16 cellular contexts compared by ENCODE assay signal in the genomic region with DNA sequence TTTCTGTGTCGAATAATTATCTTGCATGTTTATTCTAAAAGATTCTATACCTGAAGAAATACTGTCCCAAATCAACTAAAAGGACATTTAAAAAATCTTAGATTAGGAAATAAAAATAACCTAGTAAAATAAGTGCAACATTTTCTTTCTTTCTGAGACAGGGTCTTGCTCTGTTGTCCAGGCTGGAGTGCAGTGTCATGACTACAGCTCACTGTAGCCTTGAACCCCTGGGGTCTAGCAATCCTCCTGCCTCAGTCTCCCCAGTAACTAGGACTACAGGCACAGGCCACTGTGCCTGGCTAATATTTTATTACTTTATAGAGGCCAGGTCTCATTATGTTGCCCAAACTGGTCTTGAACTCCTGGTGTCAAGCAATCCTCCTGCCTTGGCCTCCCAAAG. TPM values are rescaled to one million over a fixed set of nuclear protein-coding genes. Genes with fewer than 3 reads are reported as not detected.
DNase-seq lines count a peak whose midpoint lies in the region; ATAC-seq, FAIRE-seq and TF ChIP-seq lines count a peak whose summit lies in the region.
"Had no signal": no experiment of that assay in that cellular context is flagged by ENCODE, and none has a peak within 500 bp of the region (broad histone marks: within the 10 kb centered on the region; RNA-seq: fewer than 3 reads in every experiment).

No MANE protein-coding gene starts in this region.

- intact Hi-C loops in left ventricle myocardium inferior (cut with micrococcal nuclease), result no loop called here
- intact Hi-C loops in left cardiac atrium (cut with DNase I), result no loop called here
- intact Hi-C loops in K562 (cut with micrococcal nuclease), result no loop called here
- intact Hi-C loops in endothelial cell of umbilical vein (cut with micrococcal nuclease), result no loop called here
- intact Hi-C loops in naive thymus-derived CD4-positive, alpha-beta T cell (cut with micrococcal nuclease), result no loop called here

- H3K4me3 Mint-ChIP-seq in nephron, result no peak overlapping the region
- H3K4me3 Mint-ChIP-seq in naive thymus-derived CD4-positive, alpha-beta T cell, result no peak overlapping the region
- H3K4me3 Mint-ChIP-seq: B cell; CD8-positive, alpha-beta T cell had no signal

- H3K9me3 Mint-ChIP-seq in nephron, result no peaks in the 10 kb centered on the region
- H3K9me3 Mint-ChIP-seq in naive thymus-derived CD4-positive, alpha-beta T cell, result peaks cover 0 to 19% (median 8%) of the 10 kb centered on the region in 11 donors

- FAIRE-seq in K562 (lab: Jason Lieb, UNC) (no peak), endothelial cell of umbilical vein (lab: Jason Lieb, UNC) (no peak)
- FAIRE-seq: H54 had no signal

- ATAC-seq in left cardiac atrium (no peak), K562 (no peak), GM21367 (IDR thresholded peaks at IDR 0.05; ENCODE audit: unreplicated experiment) (no peak)
- no peak for ATAC-seq in naive thymus-derived CD4-positive, alpha-beta T cell
- ATAC-seq: CD8-positive, alpha-beta T cell had no signal

- peak overlapping the region; percentile 65 for H3K27ac ChIP-seq in left ventricle myocardium inferior (replicated peaks)
- H3K27ac ChIP-seq in K562 (ENCODE audit: extremely low read depth, low read depth, low read length), result no peak overlapping the region
- H3K27ac ChIP-seq in endothelial cell of umbilical vein (ENCODE audit: insufficient read depth, low read depth, low read length), result no peak overlapping the region
- no peak overlapping the region for H3K27ac ChIP-seq in naive thymus-derived CD4-positive, alpha-beta T cell (ENCODE audit: low read depth, low read length)
- H3K27ac ChIP-seq: BLaER1 treated with 17β-estradiol and CSF1 and Interleukin-3, amounts not matched to agents 10 nM and 100 nM; GM23248 had no signal

- BruUV-seq in K562 (replicated peaks; lab: Mats Ljungman, UMichigan) (no TSS peak), endothelial cell of umbilical vein (replicated peaks; lab: Mats Ljungman, UMichigan) (no TSS peak)

- no peaks in the 10 kb centered on the region for H3K27me3 ChIP-seq in left ventricle myocardium inferior (ENCODE audit: low read depth)
- H3K27me3 ChIP-seq in K562 (ENCODE audit: control insufficient read depth in 2 of 2, insufficient read depth in 2 of 2, low read length in 2 of 2), result no peaks in the 10 kb centered on the region
- no peaks in the 10 kb centered on the region for H3K27me3 ChIP-seq in endothelial cell of umbilical vein (ENCODE audit: control insufficient read depth in 2 of 2, insufficient read depth in 2 of 2, low read length in 2 of 2)
- H3K27me3 ChIP-seq in naive thymus-derived CD4-positive, alpha-beta T cell (ENCODE audit: control insufficient read depth in 2 of 2, insufficient read depth in 2 of 2, low read length in 2 of 2), result no peaks in the 10 kb centered on the region
- H3K27me3 ChIP-seq: BLaER1 treated with 17β-estradiol and CSF1 and Interleukin-3, amounts not matched to agents 10 nM and 100 nM had no signal

- H3K79me2 ChIP-seq in K562 (ENCODE audit: control insufficient read depth, insufficient read depth, low read length), result no peaks in the 10 kb centered on the region
- H3K79me2 ChIP-seq in endothelial cell of umbilical vein (ENCODE audit: control insufficient read depth, insufficient read depth, low read length), result no peaks in the 10 kb centered on the region

- TF ChIP-seq POLR2A in K562 (conservative IDR thresholded peaks at IDR 0.05) (no peak), endothelial cell of umbilical vein (IDR thresholded peaks at IDR 0.05; ENCODE audit: low read depth, low read length) (no peak)

- TF ChIP-seq CTCF in left ventricle myocardium inferior (IDR thresholded peaks at IDR 0.05; ENCODE audit: borderline replicate concordance) (no peak), K562 (IDR thresholded peaks at IDR 0.05 in 2 of 3, conservative IDR thresholded peaks at IDR 0.05 in 1 of 3; ENCODE audit: insufficient read depth in 2 of 3, low read depth in 1 of 3, low read length in 3 of 3) (no peak), endothelial cell of umbilical vein (IDR thresholded peaks at IDR 0.05; ENCODE audit: extremely low read depth in 1 of 2, insufficient read depth in 1 of 2, low read depth in 1 of 2, low read length in 2 of 2) (no peak), nephron (IDR thresholded peaks at IDR 0.05; ENCODE audit: unreplicated experiment in 3 of 3) (no peak)

- H3K36me3 ChIP-seq in left ventricle myocardium inferior (peaks cover 49% of the 10 kb centered on the region), K562 (ENCODE audit: control insufficient read depth, insufficient read depth, low read length) (peaks cover 67% of the 10 kb centered on the region), endothelial cell of umbilical vein (ENCODE audit: control insufficient read depth in 2 of 2, extremely low read depth in 1 of 2, insufficient read depth in 2 of 2, low read length in 2 of 2) (peaks cover 4 to 5% of the 10 kb centered on the region in 2 experiments)
- peaks cover 9 to 51% (median 15%) of the 10 kb centered on the region in 3 experiments for H3K36me3 ChIP-seq in naive thymus-derived CD4-positive, alpha-beta T cell (ENCODE audit: control insufficient read depth in 2 of 3, insufficient read depth in 3 of 3, low read length in 3 of 3)

- dilution Hi-C loops in endothelial cell of umbilical vein (cut with MboI; ENCODE audit: extremely low pct_ligation_motif_present, low sequenced_read_pairs), result no loop called here

- DNase-seq in left ventricle myocardium inferior (no peak), left cardiac atrium (no peak), K562 (ENCODE audit: extremely low read depth in 1 of 4, low spot score in 3 of 4) (no peak), endothelial cell of umbilical vein (ENCODE audit: low read depth, low spot score) (no peak)
- DNase-seq in naive thymus-derived CD4-positive, alpha-beta T cell, result no peak
- DNase-seq: Calu3; CD8-positive, alpha-beta T cell; DMS79 treated with DMSO at 0.1 percent for 48 hours; GF-D8; GM23248; HCEC 1CT had no signal

- H3K9me3 ChIP-seq in left ventricle myocardium inferior (replicated peaks) (no peaks in the 10 kb centered on the region), K562 (replicated peaks; ENCODE audit: control insufficient read depth, insufficient read depth, low read depth, low read length) (no peaks in the 10 kb centered on the region), endothelial cell of umbilical vein (replicated peaks; ENCODE audit: control insufficient read depth, insufficient read depth, low read length) (no peaks in the 10 kb centered on the region)
- H3K9me3 ChIP-seq in naive thymus-derived CD4-positive, alpha-beta T cell (ENCODE audit: control insufficient read depth in 2 of 3, low read length in 3 of 3), result peaks cover 0 to 9% (median 0%) of the 10 kb centered on the region in 3 experiments

- H3K27ac Mint-ChIP-seq in nephron, result peak overlapping the region in 2 of 3 experiments; percentile 86 to 95
- H3K27ac Mint-ChIP-seq in naive thymus-derived CD4-positive, alpha-beta T cell, result no peak overlapping the region
- H3K27ac Mint-ChIP-seq: B cell; CD8-positive, alpha-beta T cell had no signal

- H3K9ac ChIP-seq in K562 (ENCODE audit: insufficient read depth in 1 of 2, low read depth in 2 of 2, low read length in 2 of 2) (no peak overlapping the region), endothelial cell of umbilical vein (replicated peaks; ENCODE audit: extremely low read depth, insufficient read depth, low read length) (no peak overlapping the region)
- H3K9ac ChIP-seq: BLaER1 treated with 17β-estradiol and CSF1 and Interleukin-3, amounts not matched to agents 10 nM and 100 nM; GM23248 had no signal

- H4K20me1 ChIP-seq in K562 (replicated peaks; ENCODE audit: control insufficient read depth, insufficient read depth, low read length) (no peaks in the 10 kb centered on the region), endothelial cell of umbilical vein (replicated peaks; ENCODE audit: control insufficient read depth, extremely low read depth, insufficient read depth, low read length) (no peaks in the 10 kb centered on the region)
- H4K20me1 ChIP-seq: BLaER1 treated with 17β-estradiol and CSF1 and Interleukin-3, amounts not matched to agents 10 nM and 100 nM had no signal

- H2AFZ ChIP-seq in K562 (ENCODE audit: low read depth, low read length) (no peak overlapping the region), endothelial cell of umbilical vein (ENCODE audit: low read depth, low read length) (no peak overlapping the region)
- H2AFZ ChIP-seq: GM23248 had no signal

- no peak for TF ChIP-seq RAD21 in K562 (CRISPR knock-in tag; conservative IDR thresholded peaks at IDR 0.05 in 1 of 2, IDR thresholded peaks at IDR 0.05 in 1 of 2)

- POLR2A ChIA-PET in K562 (lab: Yijun Ruan, JAX), result interaction anchor here (1.3 kb wide), 1 partner anchor 10 kb away, joined by 3 read pairs; no protein-coding TSS in a partner anchor
- POLR2A ChIA-PET in endothelial cell of umbilical vein (lab: Charles Lee), result no interaction called here
- POLR2A ChIA-PET in naive thymus-derived CD4-positive, alpha-beta T cell (lab: Charles Lee), result no interaction called here

- peaks cover 60% of the 10 kb centered on the region for H3K36me3 Mint-ChIP-seq in nephron (ENCODE audit: low read depth)
- peaks cover 6 to 69% (median 52%) of the 10 kb centered on the region in 5 donors for H3K36me3 Mint-ChIP-seq in naive thymus-derived CD4-positive, alpha-beta T cell

- TF ChIP-seq EP300 in K562 (IDR thresholded peaks at IDR 0.05; ENCODE audit: low read length), result no peak

- 100% methylated on average over 1 of the region's 1 CpG for WGBS in K562 (ENCODE audit: insufficient coverage, low coverage, missing lambda C conversion rate)

- in situ Hi-C loops in K562 (cut with MboI), result no loop called here

- no peak overlapping the region for H3K4me2 ChIP-seq in K562 (ENCODE audit: insufficient read depth, low read length)
- H3K4me2 ChIP-seq in endothelial cell of umbilical vein (ENCODE audit: insufficient read depth, low read length), result peak overlapping the region; percentile 18
- H3K4me2 ChIP-seq: BLaER1 treated with 17β-estradiol and CSF1 and Interleukin-3, amounts not matched to agents 10 nM and 100 nM had no signal

- H3K9me1 ChIP-seq in K562 (ENCODE audit: control insufficient read depth, insufficient read depth, low read length), result no peaks in the 10 kb centered on the region
- no peaks in the 10 kb centered on the region for H3K9me1 ChIP-seq in endothelial cell of umbilical vein (replicated peaks; ENCODE audit: control insufficient read depth, extremely low read depth, insufficient read depth, low read length)

- H3K27me3 Mint-ChIP-seq in nephron (ENCODE audit: low read depth), result no peaks in the 10 kb centered on the region
- no peaks in the 10 kb centered on the region for H3K27me3 Mint-ChIP-seq in naive thymus-derived CD4-positive, alpha-beta T cell
- H3K27me3 Mint-ChIP-seq: B cell had no signal

- H3K4me3 ChIP-seq in left ventricle myocardium inferior, result no peak overlapping the region
- H3K4me3 ChIP-seq in K562, result no peak overlapping the region
- H3K4me3 ChIP-seq in endothelial cell of umbilical vein (replicated peaks in 1 of 3; ENCODE audit: insufficient read depth in 1 of 3, low read depth in 1 of 3, low read length in 3 of 3), result no peak overlapping the region
- H3K4me3 ChIP-seq in naive thymus-derived CD4-positive, alpha-beta T cell (ENCODE audit: low read length), result no peak overlapping the region
- H3K4me3 ChIP-seq: BLaER1 treated with 17β-estradiol and CSF1 and Interleukin-3, amounts not matched to agents 10 nM and 100 nM; GM23248 had no signal

- peaks cover 20% of the 10 kb centered on the region for H3K4me1 ChIP-seq in left ventricle myocardium inferior
- H3K4me1 ChIP-seq in K562 (replicated peaks in 1 of 2; ENCODE audit: control insufficient read depth in 2 of 2, insufficient read depth in 2 of 2, low read length in 2 of 2), result no peaks in the 10 kb centered on the region
- no peaks in the 10 kb centered on the region for H3K4me1 ChIP-seq in endothelial cell of umbilical vein (ENCODE audit: control insufficient read depth, extremely low read depth, insufficient read depth, low read length)
- no peaks in the 10 kb centered on the region for H3K4me1 ChIP-seq in naive thymus-derived CD4-positive, alpha-beta T cell (ENCODE audit: control insufficient read depth in 2 of 2, insufficient read depth in 2 of 2, low read length in 2 of 2)

- CTCF ChIA-PET in K562 (lab: Yijun Ruan, JAX; ENCODE audit: low intra/inter-chr PET ratio), result no interaction called here
- CTCF ChIA-PET in endothelial cell of umbilical vein (lab: Charles Lee), result no interaction called here
- CTCF ChIA-PET in naive thymus-derived CD4-positive, alpha-beta T cell (lab: Charles Lee), result interaction anchor here (0.7 kb wide), 1 partner anchor 44 kb away, joined by 3 read pairs; no protein-coding TSS in a partner anchor

- peaks cover 4% of the 10 kb centered on the region for H3K4me1 Mint-ChIP-seq in nephron
- H3K4me1 Mint-ChIP-seq in naive thymus-derived CD4-positive, alpha-beta T cell, result peaks cover 0 to 7% (median 4%) of the 10 kb centered on the region in 7 donors

RNA-seq across cellular contexts. Expression of gene RARS2, which starts 48.7 kb away (rescaled TPM):
- total RNA-seq in left ventricle myocardium inferior, result 19.5 TPM
- total RNA-seq in left cardiac atrium, result 10 to 100 TPM; 19.0 to 27.9 TPM
- 18.9 and 62.8 TPM in 2 replicates for total RNA-seq in K562 (2011; cell fraction: chromatin; rRNA removed; ENCODE audit: low replicate concordance)
- 13.2 and 15.1 TPM in 2 replicates for total RNA-seq in K562 (2011; cell fraction: nucleolus; rRNA removed)
- total RNA-seq in K562 (2011; cell fraction: nucleoplasm; rRNA removed), result 17.4 and 17.9 TPM in 2 replicates
- total RNA-seq in K562 (2014; rRNA removed), result 27.1 and 30.0 TPM in 2 replicates
- 43.4 and 52.9 TPM in 2 replicates for total RNA-seq in K562 (2014; rRNA removed; fragmentation: Illumina TruSeq; extraction: Trizol)
- total RNA-seq in K562 (2015; rRNA removed; fragmentation: Illumina TruSeq; extraction: Trizol), result 41.7 and 45.3 TPM in 2 replicates
- 32.9 and 33.5 TPM in 2 replicates for total RNA-seq in K562 (2021)
- 28.0 and 30.7 TPM in 2 replicates for polyA plus RNA-seq in K562 (2011; rRNA removed)
- 7.6 and 12.6 TPM in 2 replicates for polyA plus RNA-seq in K562 (2011; cell fraction: cytosol; rRNA removed)
- polyA plus RNA-seq in K562 (2011; cell fraction: nucleus; rRNA removed), result 19.2 and 28.4 TPM in 2 replicates
- polyA plus RNA-seq in K562 (2012), result 32.8 and 38.1 TPM in 2 replicates
- 37.5 and 46.4 TPM in 2 replicates for polyA plus RNA-seq in K562 (2014; fragmentation: Illumina TruSeq; extraction: Trizol)
- polyA plus RNA-seq in K562 (2014; fragmentation: Nextera tagmentation; extraction: Ambion mirVana), result 10 to 100 TPM; 57.4 to 92.7 TPM
- 33.3 and 33.9 TPM in 2 replicates for polyA plus RNA-seq in K562 (2014; rRNA removed)
- polyA minus RNA-seq in K562 (2011; rRNA and poly(A)+ RNA removed), result 27.3 and 30.1 TPM in 2 replicates
- 7.2 and 8.1 TPM in 2 replicates for polyA minus RNA-seq in K562 (2011; cell fraction: cytosol; rRNA and poly(A)+ RNA removed)
- 17.9 and 26.8 TPM in 2 replicates for polyA minus RNA-seq in K562 (2011; cell fraction: nucleus; rRNA and poly(A)+ RNA removed)
- 33.7 and 34.0 TPM in 2 replicates for total RNA-seq in endothelial cell of umbilical vein
- polyA plus RNA-seq in endothelial cell of umbilical vein, result 7.4 TPM in 2 replicates
- polyA plus RNA-seq in endothelial cell of umbilical vein (2011; cell fraction: cytosol; rRNA removed), result 8.4 and 10.1 TPM in 2 replicates
- 15.9 and 21.1 TPM in 2 replicates for polyA plus RNA-seq in endothelial cell of umbilical vein (2011; cell fraction: nucleus; rRNA removed)
- 27.4 and 32.8 TPM in 2 replicates for polyA plus RNA-seq in endothelial cell of umbilical vein (2012)
- 9.3 and 10.1 TPM in 2 replicates for polyA minus RNA-seq in endothelial cell of umbilical vein
- polyA minus RNA-seq in endothelial cell of umbilical vein (2011; cell fraction: cytosol; rRNA and poly(A)+ RNA removed), result 6.1 TPM
- 18.4 and 28.8 TPM in 2 replicates for polyA minus RNA-seq in endothelial cell of umbilical vein (2011; cell fraction: nucleus; rRNA and poly(A)+ RNA removed)
- total RNA-seq in naive thymus-derived CD4-positive, alpha-beta T cell, result 10 to 100 TPM; 21.0 to 40.0 (median 24.2) TPM
- polyA plus RNA-seq in naive thymus-derived CD4-positive, alpha-beta T cell, result 10 to 100 TPM; 32.3 to 37.2 TPM

RNA-seq across cellular contexts. Expression of gene ORC3, which starts 48.9 kb away (rescaled TPM):
- total RNA-seq in left ventricle myocardium inferior, result 20.5 TPM
- total RNA-seq in left cardiac atrium, result 10 to 100 TPM; 18.5 to 21.2 TPM
- 53.2 and 151 TPM in 2 replicates for total RNA-seq in K562 (2011; cell fraction: chromatin; rRNA removed; ENCODE audit: low replicate concordance)
- 21.5 and 31.5 TPM in 2 replicates for total RNA-seq in K562 (2011; cell fraction: nucleolus; rRNA removed)
- 74.9 and 108 TPM in 2 replicates for total RNA-seq in K562 (2011; cell fraction: nucleoplasm; rRNA removed)
- total RNA-seq in K562 (2014; rRNA removed), result 28.8 and 34.7 TPM in 2 replicates
- total RNA-seq in K562 (2014; rRNA removed; fragmentation: Illumina TruSeq; extraction: Trizol), result 74.8 and 79.8 TPM in 2 replicates
- 50.3 and 57.8 TPM in 2 replicates for total RNA-seq in K562 (2015; rRNA removed; fragmentation: Illumina TruSeq; extraction: Trizol)
- total RNA-seq in K562 (2021), result 47.5 and 49.0 TPM in 2 replicates
- 79.9 and 111 TPM in 2 replicates for polyA plus RNA-seq in K562 (2011; rRNA removed)
- 19.0 and 33.2 TPM in 2 replicates for polyA plus RNA-seq in K562 (2011; cell fraction: cytosol; rRNA removed)
- 39.7 and 53.3 TPM in 2 replicates for polyA plus RNA-seq in K562 (2011; cell fraction: nucleus; rRNA removed)
- 33.8 and 36.8 TPM in 2 replicates for polyA plus RNA-seq in K562 (2012)
- 59.9 and 79.1 TPM in 2 replicates for polyA plus RNA-seq in K562 (2014; fragmentation: Illumina TruSeq; extraction: Trizol)
- 100 to 1,000 TPM; 128 to 159 TPM for polyA plus RNA-seq in K562 (2014; fragmentation: Nextera tagmentation; extraction: Ambion mirVana)
- 45.1 and 52.1 TPM in 2 replicates for polyA plus RNA-seq in K562 (2014; rRNA removed)
- polyA minus RNA-seq in K562 (2011; rRNA and poly(A)+ RNA removed), result 115 and 120 TPM in 2 replicates
- polyA minus RNA-seq in K562 (2011; cell fraction: cytosol; rRNA and poly(A)+ RNA removed), result 17.9 and 27.9 TPM in 2 replicates
- 35.0 and 63.3 TPM in 2 replicates for polyA minus RNA-seq in K562 (2011; cell fraction: nucleus; rRNA and poly(A)+ RNA removed)
- total RNA-seq in endothelial cell of umbilical vein, result 17.9 and 20.1 TPM in 2 replicates
- polyA plus RNA-seq in endothelial cell of umbilical vein, result 8.0 and 9.2 TPM in 2 replicates
- polyA plus RNA-seq in endothelial cell of umbilical vein (2011; cell fraction: cytosol; rRNA removed), result 16.0 and 17.5 TPM in 2 replicates
- 24.3 and 34.5 TPM in 2 replicates for polyA plus RNA-seq in endothelial cell of umbilical vein (2011; cell fraction: nucleus; rRNA removed)
- 13.5 and 20.2 TPM in 2 replicates for polyA plus RNA-seq in endothelial cell of umbilical vein (2012)
- 9.1 and 10.8 TPM in 2 replicates for polyA minus RNA-seq in endothelial cell of umbilical vein
- polyA minus RNA-seq in endothelial cell of umbilical vein (2011; cell fraction: cytosol; rRNA and poly(A)+ RNA removed), result 11.3 TPM
- 17.0 and 33.2 TPM in 2 replicates for polyA minus RNA-seq in endothelial cell of umbilical vein (2011; cell fraction: nucleus; rRNA and poly(A)+ RNA removed)
- total RNA-seq in naive thymus-derived CD4-positive, alpha-beta T cell, result 10 to 100 TPM; 17.7 to 29.8 (median 27.6) TPM
- 10 to 100 TPM; 32.4 to 40.3 TPM for polyA plus RNA-seq in naive thymus-derived CD4-positive, alpha-beta T cell

Comparison
In these comparisons a context has a peak if more than half of its experiments do, and no peak if none do; other contexts are left out.
1. H3K27ac Mint-ChIP-seq: peak in nephron (2 of 3); none in naive thymus-derived CD4-positive, alpha-beta T cell (0 of 9).